Comparison of ENCODE assay signal across 23 cellular contexts in the genomic region with DNA sequence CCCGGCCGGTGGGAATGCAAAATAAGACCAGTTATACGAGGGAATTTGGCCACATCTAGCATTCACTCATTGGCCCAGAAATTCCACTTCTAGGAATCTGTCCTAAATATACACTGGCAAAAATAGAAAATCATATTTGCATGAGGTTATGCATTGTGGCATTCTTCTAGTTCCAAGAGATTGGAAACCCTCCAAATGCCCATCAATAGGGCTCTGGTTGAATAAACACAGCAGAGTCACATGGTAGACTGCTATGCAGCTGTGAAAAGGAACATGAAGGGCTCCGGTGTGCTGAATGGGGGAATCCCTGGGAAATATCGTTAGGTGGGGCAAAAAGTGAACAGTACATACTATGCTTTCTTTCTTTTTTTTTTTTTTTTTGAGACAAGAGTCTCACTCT. TPM values are rescaled to one million over a fixed set of nuclear protein-coding genes. Genes with fewer than 3 reads are reported as not detected.
DNase-seq lines count a peak whose midpoint lies in the region; ATAC-seq and TF ChIP-seq lines count a peak whose summit lies in the region.
"Had no signal": no experiment of that assay in that cellular context is flagged by ENCODE, and none has a peak within 500 bp of the region (broad histone marks: within the 10 kb centered on the region; RNA-seq: fewer than 3 reads in every experiment).

No MANE protein-coding gene starts in this region.

- peaks cover 50 to 55% (median 53%) of the 10 kb centered on the region in 10 experiments for H3K4me1 ChIP-seq in BLaER1 treated with 17β-estradiol and CSF1 and Interleukin-3, amounts not matched to agents 10 nM and 100 nM
- peaks cover 0 to 9% (median 5%) of the 10 kb centered on the region in 4 donors for H3K4me1 ChIP-seq in sigmoid colon
- H3K4me1 ChIP-seq: body of pancreas, colonic mucosa, foreskin keratinocyte, psoas muscle had no signal

- TF ChIP-seq EP300 in sigmoid colon (IDR thresholded peaks at IDR 0.05), result no peak

- H3K4me3 ChIP-seq in BLaER1 treated with 17β-estradiol and CSF1 and Interleukin-3, amounts not matched to agents 10 nM and 100 nM, result no peak overlapping the region
- no peak overlapping the region for H3K4me3 ChIP-seq in sigmoid colon
- no peak overlapping the region for H3K4me3 ChIP-seq in lower leg skin (ENCODE audit: low read depth, poor library complexity, severe bottlenecking)
- H3K4me3 ChIP-seq: body of pancreas, colonic mucosa, lung, psoas muscle, vagina had no signal

- peaks cover 0 to 36% (median 14%) of the 10 kb centered on the region in 11 experiments; a peak in 12 of 22 replicates for H3K27me3 ChIP-seq in BLaER1 treated with 17β-estradiol and CSF1 and Interleukin-3, amounts not matched to agents 10 nM and 100 nM
- no peaks in the 10 kb centered on the region for H3K27me3 ChIP-seq in sigmoid colon
- H3K27me3 ChIP-seq: colonic mucosa, vagina had no signal

- no peak for TF ChIP-seq CTCF in sigmoid colon (IDR thresholded peaks at IDR 0.05)
- no peak for TF ChIP-seq CTCF in lower leg skin (IDR thresholded peaks at IDR 0.05)

- intact Hi-C loops in sigmoid colon (cut with DNase I) (no loop called here), lower leg skin (cut with DNase I; ENCODE audit: low total_unique reads) (no loop called here)

- in situ Hi-C loops in SK-MEL-5 (cut with HindIII; ENCODE audit: low pct_unique_long_range_greater_than_20kb, low sequenced_read_pairs), result no loop called here

- H3K9me3 ChIP-seq in BLaER1 treated with 17β-estradiol and CSF1 and Interleukin-3, amounts not matched to agents 10 nM and 100 nM (replicated peaks in 1 of 11), result no peaks in the 10 kb centered on the region
- H3K9me3 ChIP-seq in sigmoid colon, result no peaks in the 10 kb centered on the region
- H3K9me3 ChIP-seq: body of pancreas, colonic mucosa, psoas muscle, vagina had no signal

- H3K36me3 ChIP-seq in BLaER1 treated with 17β-estradiol and CSF1 and Interleukin-3, amounts not matched to agents 10 nM and 100 nM, result no peaks in the 10 kb centered on the region
- no peaks in the 10 kb centered on the region for H3K36me3 ChIP-seq in sigmoid colon
- H3K36me3 ChIP-seq: colonic mucosa, vagina had no signal

- WGBS in sigmoid colon, 2 donors, result 68 to 78% methylated on average over 5 of the region's 5 CpGs
- WGBS in lower leg skin, 2 donors, result 42 to 50% methylated on average over 5 of the region's 5 CpGs

- peak; percentile 41 for DNase-seq in SK-MEL-5 (ENCODE audit: low read depth, low spot score)
- DNase-seq in fibroblast of peridontal ligament (ENCODE audit: extremely low read depth), result peak; percentile 91
- DNase-seq in sigmoid colon, result no peak
- no peak for DNase-seq in SKM-1 (lab: John Stamatoyannopoulos, UW; ENCODE audit: unreplicated experiment)
- DNase-seq in lower leg skin (ENCODE audit: low spot score in 2 of 2), result no peak
- DNase-seq: activated CD4-positive, alpha-beta T cell treated with anti-CD3 and anti-CD28 coated beads, Interleukin-2, amount 50 U/mL, for 1 hour; body of pancreas; colonic mucosa; foreskin keratinocyte; NCI-H187; NCI-H748 treated with DMSO at 0.1 percent for 48 hours; psoas muscle; small intestine had no signal

- H3K27ac ChIP-seq in BLaER1 treated with 17β-estradiol and CSF1 and Interleukin-3, amounts not matched to agents 10 nM and 100 nM, result no peak overlapping the region
- peak overlapping the region in 3 of 4 donors; percentile 40 to 73 (median 45) for H3K27ac ChIP-seq in sigmoid colon
- H3K27ac ChIP-seq: body of pancreas, colonic mucosa, foreskin keratinocyte, psoas muscle had no signal

- ATAC-seq in HG03520 (IDR thresholded peaks at IDR 0.05; ENCODE audit: unreplicated experiment), result no peak
- ATAC-seq: activated naive CD4-positive, alpha-beta T cell treated with anti-CD3 and anti-CD28 coated beads, Interleukin-2, amount 50 U/mL, for 72 hours; body of pancreas; foreskin keratinocyte; psoas muscle; Right ventricle myocardium inferior; stimulated activated memory B cell treated with anti-CD40 and anti-IgM and Interleukin-4, amounts not matched to agents 10 μg/mL and 1 μg/mL and 100 μg/mL, for 72 hours had no signal

- no peak overlapping the region for H3K9ac ChIP-seq in BLaER1 treated with 17β-estradiol and CSF1 and Interleukin-3, amounts not matched to agents 10 nM and 100 nM

- peaks cover 0 to 3% (median 0%) of the 10 kb centered on the region in 11 experiments; a peak in 1 of 22 replicates for H4K20me1 ChIP-seq in BLaER1 treated with 17β-estradiol and CSF1 and Interleukin-3, amounts not matched to agents 10 nM and 100 nM

- TF ChIP-seq POLR2A in sigmoid colon (IDR thresholded peaks at IDR 0.05), result no peak
- TF ChIP-seq POLR2A in lower leg skin (IDR thresholded peaks at IDR 0.05), result no peak

- peak overlapping the region in 10 of 11 experiments; percentile 84 to 98 (median 94); a peak in 19 of 22 replicates for H3K4me2 ChIP-seq in BLaER1 treated with 17β-estradiol and CSF1 and Interleukin-3, amounts not matched to agents 10 nM and 100 nM

RNA-seq across cellular contexts. Expression of gene PTGES, which starts 36.8 kb away (rescaled TPM):
- total RNA-seq in SK-MEL-5 (2014; rRNA removed; shearing (Covaris generic)), result 4.8 and 5.1 TPM in 2 replicates
- polyA plus RNA-seq in SK-MEL-5 (2015; cell fraction: cytosol; rRNA removed), result 10.9 and 12.3 TPM in 2 replicates
- 1.5 and 2.5 TPM in 2 replicates for polyA plus RNA-seq in SK-MEL-5 (2015; cell fraction: nucleus; rRNA removed)
- total RNA-seq in sigmoid colon (1 to 10 TPM; 2.7 to 6.8 (median 3.7) TPM), lower leg skin (10 to 100 TPM; 14.4 to 28.7 (median 23.2) TPM)
- 10 to 100 TPM in 1 of 3 donors, 1 to 10 TPM in 1, under 1 TPM in 1; 0.92 to 10.2 (median 7.0) TPM for polyA plus RNA-seq in sigmoid colon
- total RNA-seq: OCI-LY7 had no signal

RNA-seq across cellular contexts. Expression of gene PRRX2, which starts 50.6 kb away (rescaled TPM):
- total RNA-seq in SK-MEL-5 (2014; rRNA removed; shearing (Covaris generic)), result 0.29 and 0.40 TPM in 2 replicates
- 0.19 and 0.49 TPM in 2 replicates for polyA plus RNA-seq in SK-MEL-5 (2015; cell fraction: cytosol; rRNA removed)
- polyA plus RNA-seq in SK-MEL-5 (2015; cell fraction: nucleus; rRNA removed), result not detected in 2 replicates
- 1 to 10 TPM in 2 of 4 donors, under 1 TPM in 1, not detected in 1; 0.49 to 4.7 (median 2.9) TPM for total RNA-seq in sigmoid colon
- polyA plus RNA-seq in sigmoid colon, result 1 to 10 TPM in 2 of 3 donors, under 1 TPM in 1; 0.46 to 4.2 (median 1.1) TPM
- total RNA-seq in lower leg skin, result 10 to 100 TPM; 10.7 to 24.1 (median 16.6) TPM
- total RNA-seq: foreskin keratinocyte, HT1080, OCI-LY7 had no signal
- polyA plus RNA-seq: keratinocyte had no signal

Comparison
In these comparisons a context has a peak if more than half of its experiments do, and no peak if none do; other contexts are left out.
1. H3K27ac ChIP-seq: peak in sigmoid colon (3 of 4); none in BLaER1 treated with 17β-estradiol and CSF1 and Interleukin-3, amounts not matched to agents 10 nM and 100 nM (0 of 11).
2. DNase-seq: peak in SK-MEL-5 (single experiment) and fibroblast of peridontal ligament (single experiment); none in sigmoid colon (single experiment), SKM-1 (single experiment) and lower leg skin (0 of 2).